25 cellular contexts compared by ENCODE assay signal in genomic region chr6:60671369-60671768, GRCh38.
"Had no signal": no experiment of that assay in that cellular context is flagged by ENCODE, and none has a peak within 500 bp of the region (broad histone marks: within the 10 kb centered on the region; RNA-seq: fewer than 3 reads in every experiment).

No MANE protein-coding gene starts in this region.

- H3K4me1 Mint-ChIP-seq: immature natural killer cell; naive thymus-derived CD8-positive, alpha-beta T cell; stimulated activated effector memory CD8-positive, alpha-beta T cell treated with anti-CD3 and anti-CD28 coated beads, Interleukin-12 subunit alpha, Interleukin-12 subunit beta, amount 100 ng/mL, for 72 hours had no signal

- H3K27me3 Mint-ChIP-seq: naive thymus-derived CD8-positive, alpha-beta T cell; type B pancreatic cell had no signal

- H3K9me3 Mint-ChIP-seq: type B pancreatic cell had no signal

- H3K4me3 Mint-ChIP-seq: immature natural killer cell; naive thymus-derived CD8-positive, alpha-beta T cell; nephron progenitor cell; stimulated activated effector memory CD8-positive, alpha-beta T cell treated with anti-CD3 and anti-CD28 coated beads, Interleukin-12 subunit alpha, Interleukin-12 subunit beta, amount 100 ng/mL, for 72 hours; type B pancreatic cell had no signal

- H3K9me3 ChIP-seq: gastroesophageal sphincter, lower lobe of right lung had no signal

- H3K4me3 ChIP-seq: gastroesophageal sphincter, heart left ventricle, hepatocyte, lower lobe of right lung, psoas muscle, sigmoid colon, stomach, tibial artery had no signal

- H3K4me1 ChIP-seq: gastroesophageal sphincter, heart left ventricle, lower lobe of right lung, psoas muscle, sigmoid colon, stomach, tibial artery had no signal

- H3K27ac ChIP-seq: epithelial cell of prostate, gastroesophageal sphincter, heart left ventricle, hepatocyte, lower lobe of right lung, psoas muscle, sigmoid colon, stomach, tibial artery had no signal

- H3K27ac Mint-ChIP-seq: immature natural killer cell; naive thymus-derived CD8-positive, alpha-beta T cell; nephron progenitor cell; stimulated activated effector memory CD8-positive, alpha-beta T cell treated with anti-CD3 and anti-CD28 coated beads, Interleukin-12 subunit alpha, Interleukin-12 subunit beta, amount 100 ng/mL, for 72 hours; type B pancreatic cell had no signal

- H3K36me3 ChIP-seq: gastroesophageal sphincter, heart left ventricle, lower lobe of right lung, sigmoid colon, stomach, tibial artery had no signal

- H3K27me3 ChIP-seq: gastroesophageal sphincter, heart left ventricle, hepatocyte, sigmoid colon, stomach, tibial artery had no signal

- ATAC-seq: esophagus mucosa; gastroesophageal sphincter; heart left ventricle; left ventricle myocardium superior; lower lobe of right lung; naive thymus-derived CD8-positive, alpha-beta T cell; psoas muscle; right cardiac atrium; stimulated activated effector memory CD8-positive, alpha-beta T cell treated with anti-CD3 and anti-CD28 coated beads, Interleukin-12 subunit alpha, Interleukin-12 subunit beta, amount 100 ng/mL, for 72 hours had no signal

- H3K36me3 Mint-ChIP-seq: immature natural killer cell; naive thymus-derived CD8-positive, alpha-beta T cell; stimulated activated effector memory CD8-positive, alpha-beta T cell treated with anti-CD3 and anti-CD28 coated beads, Interleukin-12 subunit alpha, Interleukin-12 subunit beta, amount 100 ng/mL, for 72 hours; type B pancreatic cell had no signal

- DNase-seq: cortex of kidney; foreskin fibroblast; heart left ventricle; immature natural killer cell; islet precursor cell; kidney glomerular epithelial cell; left ventricle myocardium superior; lower lobe of right lung; naive thymus-derived CD8-positive, alpha-beta T cell; nephron progenitor cell; nucleus accumbens; psoas muscle; right cardiac atrium; sigmoid colon; stimulated activated CD4-positive, alpha-beta T cell treated with anti-CD3 and anti-CD28 coated beads, Interleukin-2, amount 100 ng/mL, for 24 hours; stimulated activated CD4-positive, alpha-beta T cell treated with anti-CD3 and anti-CD28 coated beads, Interleukin-4, amount 100 ng/mL, for 24 hours; stimulated activated naive CD4-positive, alpha-beta T cell treated with Interleukin-2 at 50 U/mL for 16 hours; stomach; tibial artery had no signal
